In the genomic region with DNA sequence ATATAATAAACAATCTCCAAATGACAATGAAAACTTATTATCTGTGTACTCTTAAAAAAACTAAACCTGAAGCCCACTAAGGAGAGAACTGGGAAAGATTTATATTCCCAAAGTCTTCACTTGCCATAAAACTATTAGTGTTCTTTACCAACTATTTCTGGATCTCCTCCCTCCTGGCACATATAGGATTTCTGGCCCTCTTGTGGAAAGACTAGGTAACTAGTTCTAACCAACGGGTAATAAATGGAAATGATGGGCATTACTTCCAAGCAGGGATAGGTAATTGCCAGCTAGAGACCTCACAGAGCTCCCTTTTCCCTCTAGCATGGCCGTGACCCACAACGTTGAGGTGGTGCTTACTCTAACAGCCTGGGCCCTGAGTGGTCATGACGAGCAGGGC, we compare ENCODE assay signal across 9 cellular contexts.
DNase-seq lines count a peak whose midpoint lies in the region; ATAC-seq and TF ChIP-seq lines count a peak whose summit lies in the region.
"Had no signal": no experiment of that assay in that cellular context is flagged by ENCODE, and none has a peak within 500 bp of the region (broad histone marks: within the 10 kb centered on the region; RNA-seq: fewer than 3 reads in every experiment).

No MANE protein-coding gene starts in this region.

- H3K36me3 Mint-ChIP-seq in neural crest cell (ENCODE audit: low read depth): no peaks in the 10 kb centered on the region

- no peak for ATAC-seq in HG03432 (IDR thresholded peaks at IDR 0.05; ENCODE audit: unreplicated experiment)
- ATAC-seq in stimulated activated naive CD8-positive, alpha-beta T cell treated with anti-CD3 and anti-CD28 coated beads, Interleukin-15, amount 100 ng/mL, for 72 hours: no peak

- H3K4me1 Mint-ChIP-seq in neural crest cell: no peaks in the 10 kb centered on the region
- no peaks in the 10 kb centered on the region for H3K4me1 Mint-ChIP-seq in stimulated activated naive CD8-positive, alpha-beta T cell treated with anti-CD3 and anti-CD28 coated beads, Interleukin-15, amount 100 ng/mL, for 72 hours
- H3K4me1 Mint-ChIP-seq: IgD-negative memory B cell had no signal

- no peak overlapping the region for H3K4me3 Mint-ChIP-seq in neural crest cell
- H3K4me3 Mint-ChIP-seq in stimulated activated naive CD8-positive, alpha-beta T cell treated with anti-CD3 and anti-CD28 coated beads, Interleukin-15, amount 100 ng/mL, for 72 hours: no peak overlapping the region
- H3K4me3 Mint-ChIP-seq: IgD-negative memory B cell had no signal

- peak; percentile 68 for TF ChIP-seq CTCF in neural crest cell (conservative IDR thresholded peaks at IDR 0.05)

- in situ Hi-C loops in T47D (cut with HindIII; ENCODE audit: low pct_unique_long_range_greater_than_20kb, low sequenced_read_pairs): no loop called here

- H3K27ac Mint-ChIP-seq in neural crest cell (ENCODE audit: unreplicated experiment): no peak overlapping the region
- H3K27ac Mint-ChIP-seq in stimulated activated naive CD8-positive, alpha-beta T cell treated with anti-CD3 and anti-CD28 coated beads, Interleukin-15, amount 100 ng/mL, for 72 hours: no peak overlapping the region
- H3K27ac Mint-ChIP-seq: IgD-negative memory B cell had no signal

- no peaks in the 10 kb centered on the region for H3K27me3 Mint-ChIP-seq in neural crest cell (ENCODE audit: low read depth)
- no peaks in the 10 kb centered on the region for H3K27me3 Mint-ChIP-seq in stimulated activated naive CD8-positive, alpha-beta T cell treated with anti-CD3 and anti-CD28 coated beads, Interleukin-15, amount 100 ng/mL, for 72 hours

- H3K9me3 Mint-ChIP-seq in neural crest cell: no peaks in the 10 kb centered on the region
- no peaks in the 10 kb centered on the region for H3K9me3 Mint-ChIP-seq in stimulated activated naive CD8-positive, alpha-beta T cell treated with anti-CD3 and anti-CD28 coated beads, Interleukin-15, amount 100 ng/mL, for 72 hours
- H3K9me3 Mint-ChIP-seq: IgD-negative memory B cell had no signal

- DNase-seq in GM03348 (ENCODE audit: low spot score) (peak; percentile 60), NCI-H2081 (lab: John Stamatoyannopoulos, UW) (peak; percentile 2 to 32), T47D (ENCODE audit: low read depth in 1 of 2, low spot score in 1 of 2) (peak; percentile 7 to 63), neural crest cell (ENCODE audit: low read depth, low spot score) (no peak), mucosa of gallbladder (ENCODE audit: low spot score) (no peak)
- no peak for DNase-seq in stimulated activated CD4-positive, alpha-beta T cell treated with anti-CD3 and anti-CD28 coated beads, Interleukin-12 subunit alpha, Interleukin-12 subunit beta, amount 100 ng/mL, for 4 hours
- no peak for DNase-seq in stimulated activated naive CD8-positive, alpha-beta T cell treated with anti-CD3 and anti-CD28 coated beads, Interleukin-15, amount 100 ng/mL, for 72 hours

Comparison
In these comparisons a context has a peak if more than half of its experiments do, and no peak if none do; other contexts are left out.
1. DNase-seq: peak in GM03348 (single experiment), NCI-H2081 (2 of 2) and T47D (2 of 2); none in neural crest cell (single experiment), stimulated activated CD4-positive, alpha-beta T cell treated with anti-CD3 and anti-CD28 coated beads, Interleukin-12 subunit alpha, Interleukin-12 subunit beta, amount 100 ng/mL, for 4 hours (single experiment), stimulated activated naive CD8-positive, alpha-beta T cell treated with anti-CD3 and anti-CD28 coated beads, Interleukin-15, amount 100 ng/mL, for 72 hours (0 of 2) and mucosa of gallbladder (single experiment).